Comparison of ENCODE assay signal across 1 cellular context in genomic region chr9:130196643-130197042, GRCh38.
TF ChIP-seq lines count a peak whose summit lies in the region.

No MANE protein-coding gene starts in this region.

TF ChIP-seq in K562, 482 proteins besides CTCF, POLR2A, EP300 and RAD21 (continued from another document):
- TF ChIP-seq ZNF197 (CRISPR knock-in tag; IDR thresholded peaks at IDR 0.05; ENCODE audit: low read depth) = no peak
TF ChIP-seq in K562: peak in this region for 8.
